ENCODE assay signal across 10 cellular contexts in the genomic region with DNA sequence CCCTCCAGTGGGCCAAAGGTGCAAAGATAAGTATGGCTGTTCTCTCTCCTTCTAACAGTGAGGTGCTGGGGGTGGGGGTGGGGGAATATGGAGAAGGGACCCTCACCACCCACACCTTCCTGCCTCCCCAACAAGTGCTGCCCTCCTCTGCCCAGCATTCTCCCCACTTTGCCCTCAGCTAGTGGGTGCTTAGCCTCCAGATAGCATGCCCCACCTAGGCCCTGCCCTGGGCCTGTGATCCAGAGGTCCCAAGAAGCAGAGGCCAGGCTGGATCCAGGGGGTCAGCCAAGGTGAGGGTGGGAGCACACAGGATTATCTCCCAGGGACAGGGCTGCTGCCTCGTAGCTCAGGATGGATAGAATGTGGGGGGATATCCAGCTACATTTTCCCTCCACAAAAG. TPM values are rescaled to one million over a fixed set of nuclear protein-coding genes. Genes with fewer than 3 reads are reported as not detected.
DNase-seq lines count a peak whose midpoint lies in the region; ATAC-seq and TF ChIP-seq lines count a peak whose summit lies in the region.
"Had no signal": no experiment of that assay in that cellular context is flagged by ENCODE, and none has a peak within 500 bp of the region (broad histone marks: within the 10 kb centered on the region; RNA-seq: fewer than 3 reads in every experiment).

No MANE protein-coding gene starts in this region.

- H3K79me2 ChIP-seq in OCI-LY7 (ENCODE audit: insufficient read depth, low read depth, low read length): peaks cover 9% of the 10 kb centered on the region; the same call in 1 of the 2 replicates

- H3K36me3 ChIP-seq in CD8-positive, alpha-beta memory T cell (ENCODE audit: insufficient read depth, low read length): no peaks in the 10 kb centered on the region
- H3K36me3 ChIP-seq in OCI-LY7 (ENCODE audit: insufficient read depth, low read length) (0 out of 2 replicates have a peak, but pooled peaks cover 7% of the 10 kb centered on the region), neutrophil (no peaks in the 10 kb centered on the region)

- H3K36me3 Mint-ChIP-seq in CD8-positive, alpha-beta memory T cell: peaks cover 0 to 8% (median 4%) of the 10 kb centered on the region in 3 donors

- intact Hi-C loops in OCI-LY7 (cut with micrococcal nuclease; ENCODE audit: unreplicated experiment): loop anchor here (5.0 kb wide), 1 partner anchor 204 kb away; no protein-coding TSS in a partner anchor

- CTCF ChIA-PET in CD8-positive, alpha-beta memory T cell (lab: Charles Lee): interaction anchor here (1.0 to 3.0 kb wide), 6 partner anchors 9 to 55 kb away, joined by 3 to 29 read pairs (median 6); a partner anchor contains a TSS
- CTCF ChIA-PET in OCI-LY7 (lab: Charles Lee; ENCODE audit: unreplicated experiment): interaction anchor here (0.7 to 1.1 kb wide), 2 partner anchors 56 to 63 kb away, joined by 3 read pairs; no protein-coding TSS in a partner anchor

- H3K27ac ChIP-seq in CD8-positive, alpha-beta memory T cell (ENCODE audit: low read depth, low read length): no peak overlapping the region
- H3K27ac ChIP-seq in OCI-LY7 (ENCODE audit: low read depth, low read length, poor library complexity, severe bottlenecking) (no peak overlapping the region), neutrophil (peak overlapping the region; percentile 86)
- H3K27ac ChIP-seq: epithelial cell of prostate had no signal

- ATAC-seq in HG02642 (IDR thresholded peaks at IDR 0.05; ENCODE audit: poor library complexity, unreplicated experiment) (no peak), HG03108 (IDR thresholded peaks at IDR 0.05; ENCODE audit: unreplicated experiment) (no peak)

- peak in 1 of 5 donors; percentile 39 for DNase-seq in CD8-positive, alpha-beta memory T cell
- DNase-seq in OCI-LY7 (ENCODE audit: low spot score): no peak
- DNase-seq in epidermal melanocyte (ENCODE audit: insufficient read length, low spot score): peak; percentile 4
- no peak for DNase-seq in cerebellar cortex (ENCODE audit: low spot score)
- no peak for DNase-seq in activated CD4-positive, CD25-positive, alpha-beta regulatory T cell (lab: John Stamatoyannopoulos, UW)

- H3K27me3 ChIP-seq in CD8-positive, alpha-beta memory T cell (ENCODE audit: insufficient read depth, low read length, poor library complexity, severe bottlenecking): no peaks in the 10 kb centered on the region
- H3K27me3 ChIP-seq in neutrophil: no peaks in the 10 kb centered on the region

- POLR2A ChIA-PET in CD8-positive, alpha-beta memory T cell (lab: Charles Lee): no interaction called here
- POLR2A ChIA-PET in OCI-LY7 (lab: Charles Lee): interaction anchor here (0.5 to 1.0 kb wide), 6 partner anchors 9 to 55 kb away, joined by 3 to 5 read pairs (median 4); no protein-coding TSS in a partner anchor

- H4K20me1 ChIP-seq in OCI-LY7 (ENCODE audit: insufficient read depth, low read length): no peaks in the 10 kb centered on the region

- peaks cover 22% of the 10 kb centered on the region for H3K4me1 ChIP-seq in CD8-positive, alpha-beta memory T cell (ENCODE audit: insufficient read depth, low read length)
- H3K4me1 ChIP-seq in OCI-LY7 (ENCODE audit: insufficient read depth, low read length, poor library complexity, severe bottlenecking) (peaks cover 29% of the 10 kb centered on the region), neutrophil (ENCODE audit: control insufficient read depth in 1 of 2, insufficient read depth in 1 of 2, low read depth in 1 of 2, low read length in 1 of 2) (peaks cover 69 to 74% of the 10 kb centered on the region in 2 experiments)

- H2AFZ ChIP-seq in OCI-LY7 (ENCODE audit: low read length): no peak overlapping the region

- peak overlapping the region; percentile 91 for H3K4me3 ChIP-seq in CD8-positive, alpha-beta memory T cell (ENCODE audit: low read length)
- H3K4me3 ChIP-seq in OCI-LY7 (ENCODE audit: low read depth, low read length, poor library complexity, severe bottlenecking): peak overlapping the region; percentile 84
- H3K4me3 ChIP-seq in neutrophil (ENCODE audit: low read depth in 1 of 2, low read length in 1 of 2): peak overlapping the region; percentile 86 to 92

- H3K4me1 Mint-ChIP-seq in CD8-positive, alpha-beta memory T cell: peaks cover 7 to 28% (median 19%) of the 10 kb centered on the region in 3 donors

- peak overlapping the region; percentile 3 to 98 (median 86) for H3K4me3 Mint-ChIP-seq in CD8-positive, alpha-beta memory T cell

- no peaks in the 10 kb centered on the region for H3K9me2 ChIP-seq in OCI-LY7 (ENCODE audit: insufficient read depth, low read length)

- no peaks in the 10 kb centered on the region for H3K9me3 ChIP-seq in CD8-positive, alpha-beta memory T cell (ENCODE audit: low read length)
- H3K9me3 ChIP-seq in OCI-LY7 (ENCODE audit: low read length) (no peaks in the 10 kb centered on the region), neutrophil (no peaks in the 10 kb centered on the region)

- H3K27me3 Mint-ChIP-seq in CD8-positive, alpha-beta memory T cell: peaks cover 0 to under 1% of the 10 kb centered on the region in 2 donors

- peak overlapping the region in 3 of 8 donors; percentile 77 to 87 (median 79) for H3K27ac Mint-ChIP-seq in CD8-positive, alpha-beta memory T cell

- H3K4me2 ChIP-seq in OCI-LY7 (ENCODE audit: low read length): peak overlapping the region; percentile 97

- no peak for TF ChIP-seq CTCF in OCI-LY7 (conservative IDR thresholded peaks at IDR 0.05; ENCODE audit: low read length)
- no peak for TF ChIP-seq CTCF in neutrophil (IDR thresholded peaks at IDR 0.05)

- BruUV-seq in OCI-LY7 (replicated peaks; lab: Mats Ljungman, UMichigan): no TSS peak

- H3K9me3 Mint-ChIP-seq in CD8-positive, alpha-beta memory T cell: no peaks in the 10 kb centered on the region

RNA-seq across cellular contexts. Expression of a gene that starts 1.2 kb away (rescaled TPM):
- total RNA-seq in CD8-positive, alpha-beta memory T cell: 10 to 100 TPM; 72.7 to 74.9 TPM
- polyA plus RNA-seq in CD8-positive, alpha-beta memory T cell: 27.0 TPM
- total RNA-seq in OCI-LY7 (2014; rRNA removed; shearing (Covaris generic)): 62.1 and 66.7 TPM in 2 replicates
- 58.7 and 64.4 TPM in 2 replicates for total RNA-seq in OCI-LY7 (2022)

RNA-seq across cellular contexts. Expression of a gene that starts 14.9 kb away (rescaled TPM):
- under 1 TPM; 0.13 to 0.24 TPM for total RNA-seq in CD8-positive, alpha-beta memory T cell
- polyA plus RNA-seq in CD8-positive, alpha-beta memory T cell: not detected
- 0.09 and 0.10 TPM in 2 replicates for total RNA-seq in OCI-LY7 (2014; rRNA removed; shearing (Covaris generic))
- 0.27 TPM in 1 of 2 replicates, not detected in the other for total RNA-seq in OCI-LY7 (2022)

RNA-seq across cellular contexts. Expression of a gene that starts 20.2 kb away (rescaled TPM):
- total RNA-seq in CD8-positive, alpha-beta memory T cell: 10 to 100 TPM; 66.4 to 69.9 TPM
- polyA plus RNA-seq in CD8-positive, alpha-beta memory T cell: 1.7 TPM
- total RNA-seq in OCI-LY7 (2014; rRNA removed; shearing (Covaris generic)): 32.5 and 39.1 TPM in 2 replicates
- total RNA-seq in OCI-LY7 (2022): 31.2 and 34.8 TPM in 2 replicates

RNA-seq across cellular contexts. Expression of a gene that starts 29.7 kb away (rescaled TPM):
- total RNA-seq in CD8-positive, alpha-beta memory T cell: 10 to 100 TPM; 78.0 to 81.6 TPM
- 61.6 TPM for polyA plus RNA-seq in CD8-positive, alpha-beta memory T cell
- total RNA-seq in OCI-LY7 (2014; rRNA removed; shearing (Covaris generic)): 86.1 and 89.2 TPM in 2 replicates
- total RNA-seq in OCI-LY7 (2022): 119 and 147 TPM in 2 replicates

RNA-seq across cellular contexts. Expression of a gene that starts 33.9 kb away (rescaled TPM):
- total RNA-seq in CD8-positive, alpha-beta memory T cell: not detected
- polyA plus RNA-seq in CD8-positive, alpha-beta memory T cell: not detected
- not detected in 2 replicates for total RNA-seq in OCI-LY7 (2014; rRNA removed; shearing (Covaris generic))
- not detected in 2 replicates for total RNA-seq in OCI-LY7 (2022)
- total RNA-seq: T-helper 1 cell treated with Interleukin-12 subunit alpha and Interleukin-12 subunit beta and Interleukin-4 antibody, amounts not matched to agents 30 ng/mL and 1 ng/mL, for 36 hours had no signal
